ENCODE assay signal across 10 cellular contexts in the genomic region with DNA sequence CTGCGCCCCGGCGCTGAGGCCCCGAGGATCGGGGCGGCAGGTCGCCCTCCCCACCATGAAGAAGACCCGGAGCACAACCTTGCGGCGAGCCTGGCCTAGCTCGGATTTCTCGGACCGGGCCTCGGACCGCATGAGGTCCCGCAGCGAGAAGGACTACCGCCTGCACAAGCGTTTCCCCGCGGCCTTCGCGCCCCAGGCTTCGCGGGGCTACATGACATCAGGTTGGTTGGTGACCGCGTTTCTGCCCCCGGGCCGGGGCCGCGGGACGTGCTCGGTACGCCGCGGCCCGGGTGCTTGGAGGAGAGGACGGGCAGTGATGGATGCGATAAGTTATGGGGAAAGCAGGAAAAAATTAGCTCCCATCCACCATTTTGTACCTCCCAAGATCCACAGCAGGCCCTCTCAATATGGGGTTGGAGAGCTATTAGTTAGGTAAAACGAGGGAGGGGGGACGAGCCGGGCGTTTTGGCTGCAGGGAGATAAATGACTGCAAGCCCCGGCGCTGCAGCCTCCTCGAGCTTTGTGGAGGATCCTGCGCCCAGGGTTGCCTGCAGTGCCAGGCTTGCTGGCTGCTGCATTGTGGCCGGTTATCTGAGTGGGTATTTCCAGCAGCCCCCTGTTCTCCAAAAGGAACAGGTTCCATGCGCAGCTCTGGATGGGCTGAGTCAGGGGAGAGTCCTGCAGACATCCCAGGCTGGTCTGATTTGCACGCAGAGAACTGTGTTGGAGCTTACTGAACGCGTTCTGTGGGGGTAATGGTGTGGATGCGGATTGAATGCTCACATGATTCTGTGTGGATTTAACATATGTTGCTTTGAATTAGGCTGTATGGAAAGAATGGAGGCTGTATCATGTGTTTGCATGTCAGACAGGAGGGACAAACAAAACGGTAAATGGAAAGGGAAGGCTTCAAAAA. TPM values are rescaled to one million over a fixed set of nuclear protein-coding genes. Genes with fewer than 3 reads are reported as not detected.
A peak's percentile ranks its signal among the peaks of the same experiment; 100 is the strongest.
DNase-seq lines count a peak whose midpoint lies in the region; ATAC-seq and TF ChIP-seq lines count a peak whose summit lies in the region.
"Had no signal": no experiment of that assay in that cellular context is flagged by ENCODE, and none has a peak within 500 bp of the region (broad histone marks: within the 10 kb centered on the region; RNA-seq: fewer than 3 reads in every experiment).

No MANE protein-coding gene starts in this region.

- no peaks in the 10 kb centered on the region for H3K36me3 ChIP-seq in iPS-20b (ENCODE audit: insufficient read depth, low read depth, low read length)

- H3K9me3 ChIP-seq in iPS-20b (ENCODE audit: insufficient read depth, low read depth, low read length) = peaks cover 11% of the 10 kb centered on the region; the same call in 1 of the 2 replicates

- H3K4me3 ChIP-seq in iPS-20b (ENCODE audit: low read length) = peak overlapping the region; percentile 81

- H3K27me3 ChIP-seq in iPS-20b (ENCODE audit: insufficient read depth, low read length) = peaks cover 60% of the 10 kb centered on the region

- H3K4me1 ChIP-seq in iPS-20b (ENCODE audit: insufficient read depth, low read length) = peaks cover 25% of the 10 kb centered on the region

- DNase-seq in HEK293T (ENCODE audit: extremely low spot score) (peak; percentile 15), astrocyte of the hippocampus (ENCODE audit: low read depth, low spot score) (peak; percentile 54), sciatic nerve (ENCODE audit: low spot score) (peak; percentile 60), hepatic stellate cell (ENCODE audit: low spot score) (no peak), COLO668 (lab: John Stamatoyannopoulos, UW; ENCODE audit: unreplicated experiment) (no peak), GM19238 (ENCODE audit: insufficient read length, low spot score) (no peak)
- DNase-seq: dermis blood vessel endothelial cell; stimulated activated CD4-positive, alpha-beta T cell treated with anti-CD3 and anti-CD28 coated beads, Interleukin-1b, Interleukin-23, amount 100 ng/mL, for 48 hours had no signal

- ATAC-seq in sciatic nerve (peak; percentile 33), HG03175 (IDR thresholded peaks at IDR 0.05; ENCODE audit: unreplicated experiment) (no peak)

- POLR2A ChIA-PET in HEK293T (lab: Yijun Ruan, JAX) = interaction anchor here (0.7 to 4.2 kb wide), 19 partner anchors 9 to 605 kb away, joined by 3 to 37 read pairs (median 4); no protein-coding TSS in a partner anchor

- H3K27ac ChIP-seq in iPS-20b (ENCODE audit: low read length) = no peak overlapping the region

- intact Hi-C loops in sciatic nerve (cut with DNase I) = no loop called here

- peak overlapping the region; percentile 84 for H3K9ac ChIP-seq in iPS-20b (ENCODE audit: low read depth, low read length)

- CTCF ChIA-PET in HEK293T (lab: Yijun Ruan, JAX) = interaction anchor here (0.9 kb wide), 2 partner anchors 24 to 193 kb away, joined by 3 to 5 read pairs; no protein-coding TSS in a partner anchor

TF ChIP-seq in HEK293T, 16 proteins besides CTCF, POLR2A, EP300 and RAD21:
- TF ChIP-seq ZNF384 (IDR thresholded peaks at IDR 0.05) = no peak
- TF ChIP-seq HDGF (IDR thresholded peaks at IDR 0.05; ENCODE audit: borderline replicate concordance) = no peak
- TF ChIP-seq L3MBTL2 (conservative IDR thresholded peaks at IDR 0.05) = peak; percentile 62

RNA-seq across cellular contexts. Expression of a gene that starts 1.9 kb away (rescaled TPM):
- 19.2 TPM for total RNA-seq in sciatic nerve

Comparison
In these comparisons a context has a peak if more than half of its experiments do, and no peak if none do; other contexts are left out.
1. DNase-seq: peak in HEK293T (single experiment), astrocyte of the hippocampus (single experiment) and sciatic nerve (single experiment); none in hepatic stellate cell (single experiment), COLO668 (single experiment) and GM19238 (single experiment).